ENCODE assay signal across 21 cellular contexts in genomic region chr1:29438991-29439390, GRCh38.
DNase-seq lines count a peak whose midpoint lies in the region; ATAC-seq, FAIRE-seq and TF ChIP-seq lines count a peak whose summit lies in the region.
"Had no signal": no experiment of that assay in that cellular context is flagged by ENCODE, and none has a peak within 500 bp of the region (broad histone marks: within the 10 kb centered on the region; RNA-seq: fewer than 3 reads in every experiment).

No MANE protein-coding gene starts in this region.

- WGBS in heart right ventricle, 2 donors: 79 to 82% methylated on average over 10 of the region's 10 CpGs
- WGBS in K562 (ENCODE audit: insufficient coverage, low coverage, missing lambda C conversion rate): under 1% methylated on average over 10 of the region's 10 CpGs

- no peak overlapping the region for H2AFZ ChIP-seq in K562 (ENCODE audit: low read depth, low read length)

- H3K9me3 ChIP-seq in heart right ventricle: no peaks in the 10 kb centered on the region
- H3K9me3 ChIP-seq in K562 (replicated peaks; ENCODE audit: control insufficient read depth, insufficient read depth, low read depth, low read length): no peaks in the 10 kb centered on the region
- no peaks in the 10 kb centered on the region for H3K9me3 ChIP-seq in Caco-2

- TF ChIP-seq POLR2A in K562 (conservative IDR thresholded peaks at IDR 0.05): no peak

- H3K27me3 Mint-ChIP-seq in Caco-2 (ENCODE audit: insufficient read depth, unreplicated experiment): peaks cover 12% of the 10 kb centered on the region

- no peak for TF ChIP-seq EP300 in K562 (IDR thresholded peaks at IDR 0.05; ENCODE audit: low read length)

- H3K4me3 ChIP-seq in heart right ventricle (no peak overlapping the region), K562 (no peak overlapping the region), Caco-2 (ENCODE audit: low read depth, low read length) (no peak overlapping the region)
- H3K4me3 ChIP-seq: GM12878, GM23338 had no signal

- intact Hi-C loops in cardiac septum (cut with DNase I) (no loop called here), heart right ventricle (cut with DNase I) (no loop called here), K562 (cut with micrococcal nuclease) (no loop called here), sciatic nerve (cut with DNase I) (no loop called here), Caco-2 (cut with micrococcal nuclease; ENCODE audit: unreplicated experiment) (no loop called here)

- no peaks in the 10 kb centered on the region for H3K36me3 Mint-ChIP-seq in Caco-2 (ENCODE audit: insufficient read depth, unreplicated experiment)
- H3K36me3 Mint-ChIP-seq: CD4-positive, alpha-beta memory T cell had no signal

- TF ChIP-seq RAD21 in K562 (CRISPR knock-in tag; conservative IDR thresholded peaks at IDR 0.05 in 1 of 2, IDR thresholded peaks at IDR 0.05 in 1 of 2): no peak

- in situ Hi-C loops in K562 (cut with MboI): no loop called here

- H3K4me3 Mint-ChIP-seq in Caco-2 (ENCODE audit: unreplicated experiment): no peak overlapping the region
- H3K4me3 Mint-ChIP-seq: CD4-positive, alpha-beta memory T cell; GM23338; H9; HFFc6 had no signal

- POLR2A ChIA-PET in K562 (lab: Yijun Ruan, JAX) (no interaction called here), Caco-2 (lab: Charles Lee) (no interaction called here)

- H3K79me2 ChIP-seq in K562 (ENCODE audit: control insufficient read depth, insufficient read depth, low read length): no peaks in the 10 kb centered on the region

- TF ChIP-seq CTCF in heart right ventricle (IDR thresholded peaks at IDR 0.05) (no peak), K562 (IDR thresholded peaks at IDR 0.05 in 2 of 3, conservative IDR thresholded peaks at IDR 0.05 in 1 of 3; ENCODE audit: insufficient read depth in 2 of 3, low read depth in 1 of 3, low read length in 3 of 3) (no peak), Caco-2 (IDR thresholded peaks at IDR 0.05; ENCODE audit: insufficient read depth in 1 of 2, low read depth in 1 of 2, low read length in 1 of 2, severe bottlenecking in 1 of 2, unreplicated experiment in 1 of 2) (no peak)

- FAIRE-seq in K562 (lab: Jason Lieb, UNC): no peak
- FAIRE-seq: G401.6, GM12878, GM18507, GM19239 had no signal

- no peak overlapping the region for H3K9ac ChIP-seq in K562 (ENCODE audit: insufficient read depth in 1 of 2, low read depth in 2 of 2, low read length in 2 of 2)

- no peak overlapping the region for H3K27ac ChIP-seq in heart right ventricle
- no peak overlapping the region for H3K27ac ChIP-seq in K562 (ENCODE audit: extremely low read depth, low read depth, low read length)

- no TSS peak for BruUV-seq in K562 (replicated peaks; lab: Mats Ljungman, UMichigan)
- BruUV-seq in Caco-2 (replicated peaks; lab: Mats Ljungman, UMichigan): no TSS peak

- H3K27me3 ChIP-seq in heart right ventricle (peaks cover 0 to 62% (median 47%) of the 10 kb centered on the region in 7 donors), K562 (ENCODE audit: control insufficient read depth in 2 of 2, insufficient read depth in 2 of 2, low read length in 2 of 2) (peaks cover 16 to 35% of the 10 kb centered on the region in 2 experiments), Caco-2 (replicated peaks; ENCODE audit: control insufficient read depth, insufficient read depth, low read length) (no peaks in the 10 kb centered on the region)

- CTCF ChIA-PET in K562 (lab: Yijun Ruan, JAX; ENCODE audit: low intra/inter-chr PET ratio) (no interaction called here), Caco-2 (lab: Charles Lee) (no interaction called here)

- no peak overlapping the region for H3K4me2 ChIP-seq in K562 (ENCODE audit: insufficient read depth, low read length)
- H3K4me2 ChIP-seq: GM23338 had no signal

- no peaks in the 10 kb centered on the region for H3K36me3 ChIP-seq in heart right ventricle
- H3K36me3 ChIP-seq in K562 (ENCODE audit: control insufficient read depth, insufficient read depth, low read length): no peaks in the 10 kb centered on the region
- no peaks in the 10 kb centered on the region for H3K36me3 ChIP-seq in Caco-2 (ENCODE audit: control insufficient read depth, insufficient read depth, low read length)

- H3K9me3 Mint-ChIP-seq in Caco-2 (ENCODE audit: unreplicated experiment): no peaks in the 10 kb centered on the region
- H3K9me3 Mint-ChIP-seq: CD4-positive, alpha-beta memory T cell; GM23338; H9 had no signal

- ATAC-seq in heart right ventricle: no peak
- ATAC-seq in K562: 0 out of 3 replicates have a peak, but pooled peaks have one; percentile 48
- ATAC-seq in sciatic nerve: no peak
- no peak for ATAC-seq in GM18909 (IDR thresholded peaks at IDR 0.05; ENCODE audit: poor library complexity, unreplicated experiment)
- ATAC-seq: GM12878, GM23338, HCT116 had no signal

- H3K4me1 Mint-ChIP-seq in Caco-2 (ENCODE audit: low read depth, unreplicated experiment): no peaks in the 10 kb centered on the region
- H3K4me1 Mint-ChIP-seq: CD4-positive, alpha-beta memory T cell had no signal

- H3K27ac Mint-ChIP-seq in Caco-2 (ENCODE audit: unreplicated experiment): no peak overlapping the region
- H3K27ac Mint-ChIP-seq: CD4-positive, alpha-beta memory T cell; GM23338; H9; HFFc6 had no signal

- H3K4me1 ChIP-seq in heart right ventricle (no peaks in the 10 kb centered on the region), K562 (replicated peaks in 1 of 2; ENCODE audit: control insufficient read depth in 2 of 2, insufficient read depth in 2 of 2, low read length in 2 of 2) (no peaks in the 10 kb centered on the region), Caco-2 (no peaks in the 10 kb centered on the region)

- no peaks in the 10 kb centered on the region for H4K20me1 ChIP-seq in K562 (replicated peaks; ENCODE audit: control insufficient read depth, insufficient read depth, low read length)

- no peaks in the 10 kb centered on the region for H3K9me1 ChIP-seq in K562 (ENCODE audit: control insufficient read depth, insufficient read depth, low read length)

- DNase-seq in cardiac septum (ENCODE audit: low spot score) (peak; percentile 9), heart right ventricle (no peak), K562 (ENCODE audit: extremely low read depth in 1 of 4, low spot score in 3 of 4) (no peak), islet precursor cell (peak; percentile 20), sciatic nerve (ENCODE audit: low spot score) (peak; percentile 10), activated gamma-delta T cell (lab: John Stamatoyannopoulos, UW) (no peak), Caco-2 (no peak)
- DNase-seq: C1 segment of cervical spinal cord; CD4-positive, alpha-beta memory T cell; COR-L47; DMS153; DND-41; HFFc6 had no signal

TF ChIP-seq in K562, 482 proteins besides CTCF, POLR2A, EP300 and RAD21 (continues in another document):
- TF ChIP-seq JUNB (CRISPR knock-in tag; conservative IDR thresholded peaks at IDR 0.05) (no peak), MYBL2 (IDR thresholded peaks at IDR 0.05; ENCODE audit: low read depth) (no peak), MYBL2 (CRISPR knock-in tag; IDR thresholded peaks at IDR 0.05; ENCODE audit: borderline replicate concordance) (no peak), ZC3H8 (IDR thresholded peaks at IDR 0.05) (no peak), E4F1 (CRISPR knock-in tag; IDR thresholded peaks at IDR 0.05; ENCODE audit: borderline replicate concordance) (no peak), LCOR (CRISPR knock-in tag; IDR thresholded peaks at IDR 0.05) (no peak), CEBPG (CRISPR knock-in tag; IDR thresholded peaks at IDR 0.05) (no peak), CEBPG (tag; conservative IDR thresholded peaks at IDR 0.05 in 1 of 2, IDR thresholded peaks at IDR 0.05 in 1 of 2) (no peak), MAFG (tag; conservative IDR thresholded peaks at IDR 0.05) (no peak), ZNF384 (IDR thresholded peaks at IDR 0.05; ENCODE audit: low read depth, low read length) (no peak)

Comparison
In these comparisons a context has a peak if more than half of its experiments do, and no peak if none do; other contexts are left out.
1. DNase-seq: peak in cardiac septum (single experiment), islet precursor cell (single experiment) and sciatic nerve (single experiment); none in heart right ventricle (0 of 2), K562 (0 of 4), activated gamma-delta T cell (single experiment) and Caco-2 (0 of 2).